ENCODE assay signal across 1 cellular context in the genomic region with DNA sequence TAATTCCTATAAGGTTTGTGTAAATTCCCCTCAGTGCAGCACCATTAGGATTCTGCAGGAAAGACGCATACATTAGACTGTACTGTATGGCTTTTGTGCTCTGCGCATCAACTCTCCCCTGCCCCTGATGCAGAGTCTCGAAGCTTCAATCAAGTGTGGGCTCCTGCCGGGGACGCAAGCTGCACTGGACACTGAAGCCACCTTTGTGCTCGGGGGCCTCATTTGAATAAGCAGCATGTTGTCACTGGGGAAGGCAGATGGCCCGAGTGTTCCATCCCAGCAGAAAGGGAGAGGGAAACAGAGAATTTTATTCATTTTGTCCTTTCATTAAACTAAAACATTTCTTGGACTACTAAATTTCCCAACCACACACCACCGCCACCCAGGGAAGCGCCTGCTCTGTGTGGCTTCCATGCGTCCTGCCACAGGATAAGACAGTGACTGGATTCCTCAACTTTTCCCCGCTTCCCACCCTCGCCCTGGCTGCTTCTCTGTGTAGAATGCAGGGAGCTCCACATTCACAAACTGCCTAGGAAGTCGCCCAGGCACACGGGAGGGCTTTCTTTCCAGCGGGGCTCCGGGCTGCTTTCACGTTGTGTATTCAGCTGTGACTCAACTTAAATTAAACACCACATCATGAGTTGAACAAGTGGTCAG.
A peak's percentile ranks its signal among the peaks of the same experiment; 100 is the strongest.
TF ChIP-seq lines count a peak whose summit lies in the region.

No MANE protein-coding gene starts in this region.

TF ChIP-seq in H1, 55 proteins besides CTCF, POLR2A, EP300 and RAD21 (continued from another document):
- TF ChIP-seq, protein P1, sequence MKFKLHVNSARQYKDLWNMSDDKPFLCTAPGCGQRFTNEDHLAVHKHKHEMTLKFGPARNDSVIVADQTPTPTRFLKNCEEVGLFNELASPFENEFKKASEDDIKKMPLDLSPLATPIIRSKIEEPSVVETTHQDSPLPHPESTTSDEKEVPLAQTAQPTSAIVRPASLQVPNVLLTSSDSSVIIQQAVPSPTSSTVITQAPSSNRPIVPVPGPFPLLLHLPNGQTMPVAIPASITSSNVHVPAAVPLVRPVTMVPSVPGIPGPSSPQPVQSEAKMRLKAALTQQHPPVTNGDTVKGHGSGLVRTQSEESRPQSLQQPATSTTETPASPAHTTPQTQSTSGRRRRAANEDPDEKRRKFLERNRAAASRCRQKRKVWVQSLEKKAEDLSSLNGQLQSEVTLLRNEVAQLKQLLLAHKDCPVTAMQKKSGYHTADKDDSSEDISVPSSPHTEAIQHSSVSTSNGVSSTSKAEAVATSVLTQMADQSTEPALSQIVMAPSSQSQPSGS (IDR thresholded peaks at IDR 0.05; ENCODE audit: low read length), result no peak
- TF ChIP-seq, protein P2, sequence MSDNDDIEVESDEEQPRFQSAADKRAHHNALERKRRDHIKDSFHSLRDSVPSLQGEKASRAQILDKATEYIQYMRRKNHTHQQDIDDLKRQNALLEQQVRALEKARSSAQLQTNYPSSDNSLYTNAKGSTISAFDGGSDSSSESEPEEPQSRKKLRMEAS (IDR thresholded peaks at IDR 0.05), result 0 out of 2 replicates have a peak, but pooled peaks have one; percentile 54
